ENCODE assay signal across 16 cellular contexts in the genomic region with DNA sequence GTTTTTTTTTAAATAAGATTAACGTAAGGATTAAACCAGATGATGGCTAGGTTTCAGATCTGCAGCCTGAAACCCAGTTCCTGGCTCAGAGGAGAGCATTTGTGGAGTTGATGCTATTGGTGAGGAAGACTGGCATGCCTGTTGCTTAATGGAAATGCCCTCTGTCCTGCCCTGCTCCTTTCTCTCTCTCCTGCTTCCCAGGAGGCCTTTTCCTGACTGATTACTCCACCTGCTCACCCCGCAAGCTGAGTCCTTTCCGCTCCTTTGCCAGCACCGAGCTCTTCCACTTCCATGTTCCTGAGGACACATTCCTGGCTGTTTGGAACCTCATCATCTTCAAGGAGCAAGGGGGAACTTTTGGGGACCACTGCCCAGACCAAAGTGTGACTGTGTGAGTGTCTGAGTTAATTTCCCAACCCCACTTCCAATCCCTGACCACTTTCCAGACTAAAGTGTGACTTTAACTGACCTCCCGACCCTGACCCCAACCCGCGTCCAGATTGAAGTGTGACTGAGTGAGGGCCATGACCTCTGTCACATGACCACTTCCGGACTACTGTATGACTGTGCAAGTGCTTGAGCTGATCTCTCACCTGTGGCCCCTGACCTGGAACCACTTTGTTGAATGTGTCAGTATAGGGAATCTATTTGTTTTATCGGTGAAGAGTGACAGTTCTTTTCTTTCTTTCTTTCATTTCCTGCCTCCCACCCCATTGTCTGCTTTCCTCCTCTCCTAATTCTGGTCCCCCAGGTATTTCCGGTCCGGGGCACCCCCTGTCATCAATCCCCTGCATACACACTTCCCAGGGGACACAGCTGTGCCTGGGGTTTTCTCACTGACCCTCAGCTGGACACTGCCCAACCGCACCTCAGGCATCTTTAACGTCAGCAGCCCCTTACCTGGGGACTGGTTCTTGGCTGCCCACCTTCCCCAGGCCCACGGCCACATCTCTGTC. TPM values are rescaled to one million over a fixed set of nuclear protein-coding genes. Genes with fewer than 3 reads are reported as not detected.
DNase-seq lines count a peak whose midpoint lies in the region; ATAC-seq and TF ChIP-seq lines count a peak whose summit lies in the region.
"Had no signal": no experiment of that assay in that cellular context is flagged by ENCODE, and none has a peak within 500 bp of the region (broad histone marks: within the 10 kb centered on the region; RNA-seq: fewer than 3 reads in every experiment).

No MANE protein-coding gene starts in this region.

- no peak for TF ChIP-seq POLR2A in transverse colon (IDR thresholded peaks at IDR 0.05)

- H3K27ac ChIP-seq in ascending aorta (peak overlapping the region; percentile 15 to 64), mucosa of rectum (ENCODE audit: low read depth in 2 of 2, low read length in 2 of 2) (peak overlapping the region; percentile 85 to 89), transverse colon (peak overlapping the region; percentile 77 to 85 (median 78)), RWPE1 (no peak overlapping the region)
- H3K27ac ChIP-seq: A549 had no signal

- H3K4me1 ChIP-seq in ascending aorta = peaks cover 4 to 25% of the 10 kb centered on the region in 2 donors
- peaks cover 38 to 47% of the 10 kb centered on the region in 2 donors for H3K4me1 ChIP-seq in mucosa of rectum (ENCODE audit: control insufficient read depth in 2 of 2, insufficient read depth in 2 of 2, low read length in 2 of 2)
- peaks cover 17 to 56% (median 47%) of the 10 kb centered on the region in 4 donors for H3K4me1 ChIP-seq in transverse colon

- WGBS in transverse colon (ENCODE audit: low coverage in 1 of 2), 2 donors = 72 to 81% methylated on average over 4 to 14 of the region's 14 CpGs

- DNase-seq in NCI-H2171 treated with DMSO at 0.1 percent for 48 hours (lab: John Stamatoyannopoulos, UW) (peak; percentile 1), NCI-H2171 (lab: John Stamatoyannopoulos, UW) (no peak), ascending aorta (ENCODE audit: low spot score in 2 of 2) (no peak), transverse colon (no peak), RWPE1 (ENCODE audit: low spot score) (no peak)
- DNase-seq: activated T-cell treated with anti-CD3 and anti-CD28 coated beads for 4 hours, GOT3, NCI-H524 had no signal

- no peak overlapping the region for H3K4me3 ChIP-seq in ascending aorta
- no peak overlapping the region for H3K4me3 ChIP-seq in mucosa of rectum (ENCODE audit: low read length in 2 of 2)
- no peak overlapping the region for H3K4me3 ChIP-seq in transverse colon
- H3K4me3 ChIP-seq: A549 had no signal

- H3K9ac ChIP-seq in mucosa of rectum (ENCODE audit: low read depth in 1 of 2, low read length in 2 of 2) = peak overlapping the region; percentile 19 to 35

- POLR2A ChIA-PET in RWPE1 (lab: Yijun Ruan, JAX; ENCODE audit: low non-redundant PET) = no interaction called here

- intact Hi-C loops in ascending aorta (cut with DNase I) = no loop called here
- intact Hi-C loops in transverse colon (cut with DNase I; ENCODE audit: low total_unique reads) = no loop called here

- ATAC-seq in HG02610 (IDR thresholded peaks at IDR 0.05; ENCODE audit: unreplicated experiment) (no peak), GM21447 (IDR thresholded peaks at IDR 0.05; ENCODE audit: unreplicated experiment) (no peak)

- TF ChIP-seq EP300 in transverse colon (IDR thresholded peaks at IDR 0.05; ENCODE audit: low read depth) = no peak

- CTCF ChIA-PET in RWPE1 (lab: Yijun Ruan, JAX) = interaction anchor here (0.6 kb wide), 1 partner anchor 70 kb away, joined by 3 read pairs; no protein-coding TSS in a partner anchor

- H3K9me3 ChIP-seq in ascending aorta = no peaks in the 10 kb centered on the region
- no peaks in the 10 kb centered on the region for H3K9me3 ChIP-seq in mucosa of rectum (ENCODE audit: control insufficient read depth in 2 of 2, low read length in 2 of 2)
- no peaks in the 10 kb centered on the region for H3K9me3 ChIP-seq in transverse colon
- H3K9me3 ChIP-seq: A549 had no signal

- in situ Hi-C loops in transverse colon (cut with MboI; ENCODE audit: low pct_ligation_motif_present in 1 of 4, low pct_unique_long_range_greater_than_20kb in 1 of 4, low sequenced_read_pairs in 3 of 4) = no loop called here

- TF ChIP-seq CTCF in ascending aorta (IDR thresholded peaks at IDR 0.05) (no peak), transverse colon (IDR thresholded peaks at IDR 0.05) (no peak), RWPE1 (conservative IDR thresholded peaks at IDR 0.05; ENCODE audit: low read depth) (no peak)

- H3K27me3 ChIP-seq in ascending aorta = no peaks in the 10 kb centered on the region
- H3K27me3 ChIP-seq in mucosa of rectum (ENCODE audit: control insufficient read depth in 2 of 2, insufficient read depth in 2 of 2, low read length in 2 of 2) = no peaks in the 10 kb centered on the region
- H3K27me3 ChIP-seq in transverse colon = no peaks in the 10 kb centered on the region

- no peaks in the 10 kb centered on the region for H3K36me3 ChIP-seq in ascending aorta
- no peaks in the 10 kb centered on the region for H3K36me3 ChIP-seq in mucosa of rectum (ENCODE audit: control insufficient read depth in 2 of 2, insufficient read depth in 2 of 2, low read length in 2 of 2)
- H3K36me3 ChIP-seq in transverse colon = no peaks in the 10 kb centered on the region

RNA-seq across cellular contexts. Expression of gene TMEM8B, which starts 5.5 kb away (rescaled TPM):
- total RNA-seq in ascending aorta (37.3 TPM), transverse colon (10 to 100 TPM in 2 of 4 donors, 1 to 10 TPM in 2; 7.8 to 21.3 (median 9.6) TPM)

RNA-seq across cellular contexts. Expression of gene FAM221B, which starts 6.0 kb away (rescaled TPM):
- not detected for total RNA-seq in ascending aorta
- total RNA-seq in transverse colon = under 1 TPM in 1 of 4 donors, not detected in 3; 0.14 TPM
- total RNA-seq: kidney epithelial cell; RPMI7951; T-helper 1 cell treated with Interleukin-12 subunit alpha and Interleukin-12 subunit beta and Interleukin-4 antibody, amounts not matched to agents 30 ng/mL and 1 ng/mL, for 36 hours had no signal

RNA-seq across cellular contexts. Expression of gene HINT2, which starts 19.7 kb away (rescaled TPM):
- total RNA-seq in ascending aorta = 21.6 TPM
- 10 to 100 TPM; 16.8 to 58.0 (median 38.9) TPM for total RNA-seq in transverse colon

RNA-seq across cellular contexts. Expression of gene SPAG8, which starts 22.5 kb away (rescaled TPM):
- not detected for total RNA-seq in ascending aorta
- 1 to 10 TPM in 2 of 4 donors, under 1 TPM in 1, not detected in 1; 0.41 to 3.0 (median 1.9) TPM for total RNA-seq in transverse colon
- total RNA-seq: kidney epithelial cell had no signal

RNA-seq across cellular contexts. Expression of gene OR13J1, which starts 35.7 kb away (rescaled TPM):
- total RNA-seq in ascending aorta (not detected), transverse colon (under 1 TPM in 1 of 4 donors, not detected in 3; 0.64 TPM)
- total RNA-seq: kidney epithelial cell; RPMI7951; T-helper 1 cell treated with Interleukin-12 subunit alpha and Interleukin-12 subunit beta and Interleukin-4 antibody, amounts not matched to agents 30 ng/mL and 1 ng/mL, for 36 hours; ureter had no signal
